ENCODE assay signal across 2 cellular contexts in the genomic region with DNA sequence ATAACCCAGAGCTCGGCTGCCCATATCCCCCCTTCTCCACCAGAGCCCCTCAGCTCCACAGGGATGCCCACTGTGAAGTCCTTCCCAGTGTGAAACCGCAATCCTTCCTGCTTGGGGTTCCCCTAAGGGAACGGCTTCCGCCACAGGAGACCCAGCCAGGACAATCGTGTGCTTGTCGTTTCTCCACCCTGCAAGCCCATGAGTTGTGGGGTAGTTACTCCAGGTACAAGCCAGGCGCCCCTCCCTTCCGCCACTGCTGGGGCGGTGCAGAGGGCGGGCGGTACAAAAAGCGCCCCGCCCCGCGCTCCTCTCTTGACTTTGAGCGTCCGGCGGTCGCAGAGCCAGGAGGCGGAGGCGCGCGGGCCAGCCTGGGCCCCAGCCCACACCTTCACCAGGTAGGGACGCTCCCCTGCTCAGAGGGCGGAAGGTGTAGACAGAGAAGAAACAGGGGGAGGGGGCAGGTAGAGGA.
TF ChIP-seq lines count a peak whose summit lies in the region.

A gene with protein sequence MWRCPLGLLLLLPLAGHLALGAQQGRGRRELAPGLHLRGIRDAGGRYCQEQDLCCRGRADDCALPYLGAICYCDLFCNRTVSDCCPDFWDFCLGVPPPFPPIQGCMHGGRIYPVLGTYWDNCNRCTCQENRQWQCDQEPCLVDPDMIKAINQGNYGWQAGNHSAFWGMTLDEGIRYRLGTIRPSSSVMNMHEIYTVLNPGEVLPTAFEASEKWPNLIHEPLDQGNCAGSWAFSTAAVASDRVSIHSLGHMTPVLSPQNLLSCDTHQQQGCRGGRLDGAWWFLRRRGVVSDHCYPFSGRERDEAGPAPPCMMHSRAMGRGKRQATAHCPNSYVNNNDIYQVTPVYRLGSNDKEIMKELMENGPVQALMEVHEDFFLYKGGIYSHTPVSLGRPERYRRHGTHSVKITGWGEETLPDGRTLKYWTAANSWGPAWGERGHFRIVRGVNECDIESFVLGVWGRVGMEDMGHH (plus strand): TSS at position 315 of the 469 bp plus-strand sequence. CDS start 634 bp downstream, outside the sequence.

TF ChIP-seq in Ishikawa, 13 proteins besides CTCF, POLR2A, EP300 and RAD21 (continued from another document):
- TF ChIP-seq, protein P1, sequence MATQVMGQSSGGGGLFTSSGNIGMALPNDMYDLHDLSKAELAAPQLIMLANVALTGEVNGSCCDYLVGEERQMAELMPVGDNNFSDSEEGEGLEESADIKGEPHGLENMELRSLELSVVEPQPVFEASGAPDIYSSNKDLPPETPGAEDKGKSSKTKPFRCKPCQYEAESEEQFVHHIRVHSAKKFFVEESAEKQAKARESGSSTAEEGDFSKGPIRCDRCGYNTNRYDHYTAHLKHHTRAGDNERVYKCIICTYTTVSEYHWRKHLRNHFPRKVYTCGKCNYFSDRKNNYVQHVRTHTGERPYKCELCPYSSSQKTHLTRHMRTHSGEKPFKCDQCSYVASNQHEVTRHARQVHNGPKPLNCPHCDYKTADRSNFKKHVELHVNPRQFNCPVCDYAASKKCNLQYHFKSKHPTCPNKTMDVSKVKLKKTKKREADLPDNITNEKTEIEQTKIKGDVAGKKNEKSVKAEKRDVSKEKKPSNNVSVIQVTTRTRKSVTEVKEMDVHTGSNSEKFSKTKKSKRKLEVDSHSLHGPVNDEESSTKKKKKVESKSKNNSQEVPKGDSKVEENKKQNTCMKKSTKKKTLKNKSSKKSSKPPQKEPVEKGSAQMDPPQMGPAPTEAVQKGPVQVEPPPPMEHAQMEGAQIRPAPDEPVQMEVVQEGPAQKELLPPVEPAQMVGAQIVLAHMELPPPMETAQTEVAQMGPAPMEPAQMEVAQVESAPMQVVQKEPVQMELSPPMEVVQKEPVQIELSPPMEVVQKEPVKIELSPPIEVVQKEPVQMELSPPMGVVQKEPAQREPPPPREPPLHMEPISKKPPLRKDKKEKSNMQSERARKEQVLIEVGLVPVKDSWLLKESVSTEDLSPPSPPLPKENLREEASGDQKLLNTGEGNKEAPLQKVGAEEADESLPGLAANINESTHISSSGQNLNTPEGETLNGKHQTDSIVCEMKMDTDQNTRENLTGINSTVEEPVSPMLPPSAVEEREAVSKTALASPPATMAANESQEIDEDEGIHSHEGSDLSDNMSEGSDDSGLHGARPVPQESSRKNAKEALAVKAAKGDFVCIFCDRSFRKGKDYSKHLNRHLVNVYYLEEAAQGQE (IDR thresholded peaks at IDR 0.05; ENCODE audit: low read depth), result no peak
- peak; percentile 47; the same call in 1 of the 2 replicates for TF ChIP-seq TAF1 (IDR thresholded peaks at IDR 0.05; ENCODE audit: low read depth)
- TF ChIP-seq YY1 (IDR thresholded peaks at IDR 0.05; ENCODE audit: low read depth), result 0 out of 2 replicates have a peak, but pooled peaks have one; percentile 18
- TF ChIP-seq NFIC (IDR thresholded peaks at IDR 0.05), result no peak
- TF ChIP-seq EGR1 (IDR thresholded peaks at IDR 0.05), result 0 out of 2 replicates have a peak, but pooled peaks have one; percentile 28
- TF ChIP-seq, protein P2, sequence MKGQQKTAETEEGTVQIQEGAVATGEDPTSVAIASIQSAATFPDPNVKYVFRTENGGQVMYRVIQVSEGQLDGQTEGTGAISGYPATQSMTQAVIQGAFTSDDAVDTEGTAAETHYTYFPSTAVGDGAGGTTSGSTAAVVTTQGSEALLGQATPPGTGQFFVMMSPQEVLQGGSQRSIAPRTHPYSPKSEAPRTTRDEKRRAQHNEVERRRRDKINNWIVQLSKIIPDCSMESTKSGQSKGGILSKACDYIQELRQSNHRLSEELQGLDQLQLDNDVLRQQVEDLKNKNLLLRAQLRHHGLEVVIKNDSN (IDR thresholded peaks at IDR 0.05), result no peak
- TF ChIP-seq ZBTB7A (IDR thresholded peaks at IDR 0.05; ENCODE audit: low read depth), result no peak

TF ChIP-seq in HepG2, 621 proteins besides CTCF, POLR2A, EP300 and RAD21 (continued from another document and continues in another):
- TF ChIP-seq, protein P3, sequence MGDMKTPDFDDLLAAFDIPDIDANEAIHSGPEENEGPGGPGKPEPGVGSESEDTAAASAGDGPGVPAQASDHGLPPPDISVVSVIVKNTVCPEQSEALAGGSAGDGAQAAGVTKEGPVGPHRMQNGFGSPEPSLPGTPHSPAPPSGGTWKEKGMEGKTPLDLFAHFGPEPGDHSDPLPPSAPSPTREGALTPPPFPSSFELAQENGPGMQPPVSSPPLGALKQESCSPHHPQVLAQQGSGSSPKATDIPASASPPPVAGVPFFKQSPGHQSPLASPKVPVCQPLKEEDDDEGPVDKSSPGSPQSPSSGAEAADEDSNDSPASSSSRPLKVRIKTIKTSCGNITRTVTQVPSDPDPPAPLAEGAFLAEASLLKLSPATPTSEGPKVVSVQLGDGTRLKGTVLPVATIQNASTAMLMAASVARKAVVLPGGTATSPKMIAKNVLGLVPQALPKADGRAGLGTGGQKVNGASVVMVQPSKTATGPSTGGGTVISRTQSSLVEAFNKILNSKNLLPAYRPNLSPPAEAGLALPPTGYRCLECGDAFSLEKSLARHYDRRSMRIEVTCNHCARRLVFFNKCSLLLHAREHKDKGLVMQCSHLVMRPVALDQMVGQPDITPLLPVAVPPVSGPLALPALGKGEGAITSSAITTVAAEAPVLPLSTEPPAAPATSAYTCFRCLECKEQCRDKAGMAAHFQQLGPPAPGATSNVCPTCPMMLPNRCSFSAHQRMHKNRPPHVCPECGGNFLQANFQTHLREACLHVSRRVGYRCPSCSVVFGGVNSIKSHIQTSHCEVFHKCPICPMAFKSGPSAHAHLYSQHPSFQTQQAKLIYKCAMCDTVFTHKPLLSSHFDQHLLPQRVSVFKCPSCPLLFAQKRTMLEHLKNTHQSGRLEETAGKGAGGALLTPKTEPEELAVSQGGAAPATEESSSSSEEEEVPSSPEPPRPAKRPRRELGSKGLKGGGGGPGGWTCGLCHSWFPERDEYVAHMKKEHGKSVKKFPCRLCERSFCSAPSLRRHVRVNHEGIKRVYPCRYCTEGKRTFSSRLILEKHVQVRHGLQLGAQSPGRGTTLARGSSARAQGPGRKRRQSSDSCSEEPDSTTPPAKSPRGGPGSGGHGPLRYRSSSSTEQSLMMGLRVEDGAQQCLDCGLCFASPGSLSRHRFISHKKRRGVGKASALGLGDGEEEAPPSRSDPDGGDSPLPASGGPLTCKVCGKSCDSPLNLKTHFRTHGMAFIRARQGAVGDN (CRISPR knock-in tag; IDR thresholded peaks at IDR 0.05), result peak; percentile 3; the same call in 1 of the 2 replicates
- TF ChIP-seq, protein P4, sequence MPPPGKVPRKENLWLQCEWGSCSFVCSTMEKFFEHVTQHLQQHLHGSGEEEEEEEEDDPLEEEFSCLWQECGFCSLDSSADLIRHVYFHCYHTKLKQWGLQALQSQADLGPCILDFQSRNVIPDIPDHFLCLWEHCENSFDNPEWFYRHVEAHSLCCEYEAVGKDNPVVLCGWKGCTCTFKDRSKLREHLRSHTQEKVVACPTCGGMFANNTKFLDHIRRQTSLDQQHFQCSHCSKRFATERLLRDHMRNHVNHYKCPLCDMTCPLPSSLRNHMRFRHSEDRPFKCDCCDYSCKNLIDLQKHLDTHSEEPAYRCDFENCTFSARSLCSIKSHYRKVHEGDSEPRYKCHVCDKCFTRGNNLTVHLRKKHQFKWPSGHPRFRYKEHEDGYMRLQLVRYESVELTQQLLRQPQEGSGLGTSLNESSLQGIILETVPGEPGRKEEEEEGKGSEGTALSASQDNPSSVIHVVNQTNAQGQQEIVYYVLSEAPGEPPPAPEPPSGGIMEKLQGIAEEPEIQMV (CRISPR knock-in tag; IDR thresholded peaks at IDR 0.05; ENCODE audit: low read depth), result 0 out of 2 replicates have a peak, but pooled peaks have one; percentile 35
- TF ChIP-seq, protein P5, sequence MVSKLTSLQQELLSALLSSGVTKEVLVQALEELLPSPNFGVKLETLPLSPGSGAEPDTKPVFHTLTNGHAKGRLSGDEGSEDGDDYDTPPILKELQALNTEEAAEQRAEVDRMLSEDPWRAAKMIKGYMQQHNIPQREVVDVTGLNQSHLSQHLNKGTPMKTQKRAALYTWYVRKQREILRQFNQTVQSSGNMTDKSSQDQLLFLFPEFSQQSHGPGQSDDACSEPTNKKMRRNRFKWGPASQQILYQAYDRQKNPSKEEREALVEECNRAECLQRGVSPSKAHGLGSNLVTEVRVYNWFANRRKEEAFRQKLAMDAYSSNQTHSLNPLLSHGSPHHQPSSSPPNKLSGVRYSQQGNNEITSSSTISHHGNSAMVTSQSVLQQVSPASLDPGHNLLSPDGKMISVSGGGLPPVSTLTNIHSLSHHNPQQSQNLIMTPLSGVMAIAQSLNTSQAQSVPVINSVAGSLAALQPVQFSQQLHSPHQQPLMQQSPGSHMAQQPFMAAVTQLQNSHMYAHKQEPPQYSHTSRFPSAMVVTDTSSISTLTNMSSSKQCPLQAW (CRISPR knock-in tag; IDR thresholded peaks at IDR 0.05), result peak; percentile 22; the same call in 1 of the 2 replicates
- TF ChIP-seq TARDBP (CRISPR knock-in tag; IDR thresholded peaks at IDR 0.05) (0 out of 2 replicates have a peak, but pooled peaks have one; percentile 41), ASH2L (IDR thresholded peaks at IDR 0.05; ENCODE audit: insufficient read length, low read depth, low read length) (peak; percentile 15), ZNF883 (CRISPR knock-in tag; IDR thresholded peaks at IDR 0.05; ENCODE audit: not compliant biosample characterization) (no peak), CENPX (CRISPR knock-in tag; IDR thresholded peaks at IDR 0.05) (no peak), SP5 (CRISPR knock-in tag; IDR thresholded peaks at IDR 0.05; ENCODE audit: borderline replicate concordance, low read depth) (peak; percentile 96), ZFP90 (CRISPR knock-in tag; IDR thresholded peaks at IDR 0.05; ENCODE audit: borderline replicate concordance) (peak; percentile 70; the same call in 1 of the 2 replicates), CCDC6 (CRISPR knock-in tag; IDR thresholded peaks at IDR 0.05) (0 out of 2 replicates have a peak, but pooled peaks have one; percentile 44), ISL2 (CRISPR knock-in tag; IDR thresholded peaks at IDR 0.05) (peak; percentile 39; the same call in 1 of the 2 replicates), CEBPG (CRISPR knock-in tag; IDR thresholded peaks at IDR 0.05) (0 out of 2 replicates have a peak, but pooled peaks have one; percentile 14), FOXP1 (IDR thresholded peaks at IDR 0.05) (no peak), FOXP1 (CRISPR knock-in tag; IDR thresholded peaks at IDR 0.05) (peak; percentile 20; the same call in 1 of the 2 replicates), RELA (CRISPR knock-in tag; IDR thresholded peaks at IDR 0.05) (0 out of 2 replicates have a peak, but pooled peaks have one; percentile 7), SIX4 (CRISPR knock-in tag; IDR thresholded peaks at IDR 0.05) (no peak), ZNF225 (CRISPR knock-in tag; IDR thresholded peaks at IDR 0.05) (no peak), ZBTB42 (CRISPR knock-in tag; IDR thresholded peaks at IDR 0.05) (peak; percentile 28; the same call in 1 of the 2 replicates)
- TF ChIP-seq, protein P6, sequence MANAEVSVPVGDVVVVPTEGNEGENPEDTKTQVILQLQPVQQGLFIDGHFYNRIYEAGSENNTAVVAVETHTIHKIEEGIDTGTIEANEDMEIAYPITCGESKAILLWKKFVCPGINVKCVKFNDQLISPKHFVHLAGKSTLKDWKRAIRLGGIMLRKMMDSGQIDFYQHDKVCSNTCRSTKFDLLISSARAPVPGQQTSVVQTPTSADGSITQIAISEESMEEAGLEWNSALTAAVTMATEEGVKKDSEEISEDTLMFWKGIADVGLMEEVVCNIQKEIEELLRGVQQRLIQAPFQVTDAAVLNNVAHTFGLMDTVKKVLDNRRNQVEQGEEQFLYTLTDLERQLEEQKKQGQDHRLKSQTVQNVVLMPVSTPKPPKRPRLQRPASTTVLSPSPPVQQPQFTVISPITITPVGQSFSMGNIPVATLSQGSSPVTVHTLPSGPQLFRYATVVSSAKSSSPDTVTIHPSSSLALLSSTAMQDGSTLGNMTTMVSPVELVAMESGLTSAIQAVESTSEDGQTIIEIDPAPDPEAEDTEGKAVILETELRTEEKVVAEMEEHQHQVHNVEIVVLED (CRISPR knock-in tag; IDR thresholded peaks at IDR 0.05; ENCODE audit: borderline replicate concordance), result peak; percentile 15; the same call in 1 of the 2 replicates
- TF ChIP-seq, protein P7, sequence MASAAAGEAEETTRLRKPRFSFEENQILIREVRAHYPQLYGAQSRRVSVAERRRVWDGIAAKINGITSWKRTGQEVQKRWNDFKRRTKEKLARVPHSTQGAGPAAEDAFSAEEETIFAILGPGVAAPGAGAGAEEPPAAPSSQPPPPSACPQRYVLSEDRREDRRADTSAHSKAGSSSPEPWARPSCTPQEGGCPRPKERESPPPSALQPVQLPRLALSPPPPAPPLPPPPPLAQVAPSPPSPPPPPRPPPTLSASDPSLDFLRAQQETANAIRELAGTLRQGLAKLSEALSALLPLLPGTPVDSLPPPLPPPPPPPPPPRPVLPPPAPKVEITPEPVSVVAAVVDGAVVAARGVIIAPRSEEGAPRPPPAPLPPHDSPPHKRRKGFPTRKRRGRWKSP (CRISPR knock-in tag; IDR thresholded peaks at IDR 0.05), result 0 out of 2 replicates have a peak, but pooled peaks have one; percentile 48
- TF ChIP-seq, protein P8, sequence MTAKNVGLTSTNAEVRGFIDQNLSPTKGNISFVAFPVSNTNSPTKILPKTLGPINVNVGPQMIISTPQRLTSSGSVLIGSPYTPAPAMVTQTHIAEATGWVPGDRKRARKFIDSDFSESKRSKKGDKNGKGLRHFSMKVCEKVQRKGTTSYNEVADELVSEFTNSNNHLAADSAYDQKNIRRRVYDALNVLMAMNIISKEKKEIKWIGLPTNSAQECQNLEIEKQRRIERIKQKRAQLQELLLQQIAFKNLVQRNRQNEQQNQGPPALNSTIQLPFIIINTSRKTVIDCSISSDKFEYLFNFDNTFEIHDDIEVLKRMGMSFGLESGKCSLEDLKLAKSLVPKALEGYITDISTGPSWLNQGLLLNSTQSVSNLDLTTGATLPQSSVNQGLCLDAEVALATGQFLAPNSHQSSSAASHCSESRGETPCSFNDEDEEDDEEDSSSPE (CRISPR knock-in tag; IDR thresholded peaks at IDR 0.05), result peak; percentile 62; the same call in 1 of the 2 replicates
- TF ChIP-seq, protein P9, sequence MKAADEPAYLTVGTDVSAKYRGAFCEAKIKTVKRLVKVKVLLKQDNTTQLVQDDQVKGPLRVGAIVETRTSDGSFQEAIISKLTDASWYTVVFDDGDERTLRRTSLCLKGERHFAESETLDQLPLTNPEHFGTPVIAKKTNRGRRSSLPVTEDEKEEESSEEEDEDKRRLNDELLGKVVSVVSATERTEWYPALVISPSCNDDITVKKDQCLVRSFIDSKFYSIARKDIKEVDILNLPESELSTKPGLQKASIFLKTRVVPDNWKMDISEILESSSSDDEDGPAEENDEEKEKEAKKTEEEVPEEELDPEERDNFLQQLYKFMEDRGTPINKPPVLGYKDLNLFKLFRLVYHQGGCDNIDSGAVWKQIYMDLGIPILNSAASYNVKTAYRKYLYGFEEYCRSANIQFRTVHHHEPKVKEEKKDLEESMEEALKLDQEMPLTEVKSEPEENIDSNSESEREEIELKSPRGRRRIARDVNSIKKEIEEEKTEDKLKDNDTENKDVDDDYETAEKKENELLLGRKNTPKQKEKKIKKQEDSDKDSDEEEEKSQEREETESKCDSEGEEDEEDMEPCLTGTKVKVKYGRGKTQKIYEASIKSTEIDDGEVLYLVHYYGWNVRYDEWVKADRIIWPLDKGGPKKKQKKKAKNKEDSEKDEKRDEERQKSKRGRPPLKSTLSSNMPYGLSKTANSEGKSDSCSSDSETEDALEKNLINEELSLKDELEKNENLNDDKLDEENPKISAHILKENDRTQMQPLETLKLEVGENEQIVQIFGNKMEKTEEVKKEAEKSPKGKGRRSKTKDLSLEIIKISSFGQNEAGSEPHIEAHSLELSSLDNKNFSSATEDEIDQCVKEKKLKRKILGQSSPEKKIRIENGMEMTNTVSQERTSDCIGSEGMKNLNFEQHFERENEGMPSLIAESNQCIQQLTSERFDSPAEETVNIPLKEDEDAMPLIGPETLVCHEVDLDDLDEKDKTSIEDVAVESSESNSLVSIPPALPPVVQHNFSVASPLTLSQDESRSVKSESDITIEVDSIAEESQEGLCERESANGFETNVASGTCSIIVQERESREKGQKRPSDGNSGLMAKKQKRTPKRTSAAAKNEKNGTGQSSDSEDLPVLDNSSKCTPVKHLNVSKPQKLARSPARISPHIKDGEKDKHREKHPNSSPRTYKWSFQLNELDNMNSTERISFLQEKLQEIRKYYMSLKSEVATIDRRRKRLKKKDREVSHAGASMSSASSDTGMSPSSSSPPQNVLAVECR (CRISPR knock-in tag; IDR thresholded peaks at IDR 0.05; ENCODE audit: borderline replicate concordance), result peak; percentile 20; the same call in 1 of the 2 replicates
